Comparison of ENCODE assay signal across 16 cellular contexts in the genomic region with DNA sequence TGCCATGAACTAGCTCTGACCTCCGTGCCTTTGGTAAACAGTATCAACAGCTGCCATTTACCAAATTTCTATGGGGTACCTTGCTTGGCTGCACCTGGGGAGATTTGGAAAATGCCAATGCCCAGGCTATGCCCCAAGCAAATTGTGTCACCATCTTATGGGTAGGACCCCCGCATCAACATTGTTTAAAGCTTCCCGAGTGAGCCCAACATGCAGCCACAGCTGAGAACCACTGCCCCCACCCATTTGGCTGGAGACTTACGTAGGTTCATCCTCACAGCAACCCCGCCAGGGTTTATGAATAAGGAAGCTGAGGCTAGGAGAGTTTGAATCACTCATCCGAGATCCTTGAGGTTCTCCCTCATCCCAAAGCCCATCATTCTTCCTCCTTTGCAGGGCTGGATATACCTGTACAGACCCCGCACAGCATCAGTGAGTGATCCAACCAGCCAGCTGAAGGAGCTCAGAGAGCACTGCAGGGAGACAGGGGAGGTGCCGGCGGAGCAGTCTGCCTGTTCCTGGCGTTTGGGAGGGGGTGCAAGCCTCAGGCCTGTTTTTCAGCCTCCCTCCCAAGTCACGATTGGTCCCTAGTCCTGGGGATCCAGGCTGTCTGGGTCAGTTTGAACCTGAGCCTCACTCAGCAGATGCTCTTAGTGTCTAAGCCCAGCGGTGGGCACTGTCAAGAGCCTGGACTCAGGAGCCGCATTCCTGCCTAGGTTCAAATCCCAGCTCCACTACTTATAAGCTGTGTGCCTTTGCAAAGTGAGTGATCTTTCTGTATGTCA.
DNase-seq lines count a peak whose midpoint lies in the region; ATAC-seq and TF ChIP-seq lines count a peak whose summit lies in the region.
"Had no signal": no experiment of that assay in that cellular context is flagged by ENCODE, and none has a peak within 500 bp of the region (broad histone marks: within the 10 kb centered on the region; RNA-seq: fewer than 3 reads in every experiment).

No MANE protein-coding gene starts in this region.

- CTCF ChIA-PET in activated CD8-positive, alpha-beta T cell treated with anti-CD3 and anti-CD28 coated beads, Interleukin-2, amount 10 ng/mL, durations not matched to agents 7 days and 5 days (lab: Charles Lee), result interaction anchor here (0.6 to 1.9 kb wide), 12 partner anchors 8 to 256 kb away, joined by 3 to 12 read pairs (median 4); no protein-coding TSS in a partner anchor
- CTCF ChIA-PET in activated CD8-positive, alpha-beta T cell treated with anti-CD3 and anti-CD28 coated beads for 36 hours (lab: Charles Lee), result interaction anchor here (0.8 to 3.0 kb wide), 6 partner anchors 9 to 171 kb away, joined by 3 to 16 read pairs (median 3); no protein-coding TSS in a partner anchor
- CTCF ChIA-PET in T-cell (lab: Charles Lee), result interaction anchor here in 1 of 2 donors (0.8 kb wide), 1 partner anchor 130 kb away, joined by 5 read pairs; no protein-coding TSS in a partner anchor
- CTCF ChIA-PET in activated naive CD4-positive, alpha-beta T cell treated with anti-CD3 and anti-CD28 coated beads for 36 hours (lab: Charles Lee), result interaction anchor here (0.5 to 1.4 kb wide), 2 partner anchors 16 to 236 kb away, joined by 3 to 6 read pairs; no protein-coding TSS in a partner anchor

- no peaks in the 10 kb centered on the region for H3K79me2 ChIP-seq in MM.1S (ENCODE audit: low read length)

- intact Hi-C loops in activated CD8-positive, alpha-beta T cell treated with anti-CD3 and anti-CD28 coated beads for 36 hours (cut with micrococcal nuclease), result loop anchor here (5.0 kb wide), 1 partner anchor 161 kb away; no protein-coding TSS in a partner anchor
- intact Hi-C loops in right cardiac atrium (cut with DNase I) (loop anchor here in 2 of 4 donors (5.0 to 10.0 kb wide), 3 partner anchors 59 to 389 kb away; no protein-coding TSS in a partner anchor), breast epithelium (cut with DNase I; ENCODE audit: low total_unique reads) (no loop called here)
- intact Hi-C loops in activated naive CD4-positive, alpha-beta T cell treated with anti-CD3 and anti-CD28 coated beads for 36 hours (cut with micrococcal nuclease), result no loop called here

- TF ChIP-seq CTCF in activated CD8-positive, alpha-beta T cell treated with anti-CD3 and anti-CD28 coated beads for 36 hours (IDR thresholded peaks at IDR 0.05), result no peak
- TF ChIP-seq CTCF in MM.1S (IDR thresholded peaks at IDR 0.05; ENCODE audit: low read length) (no peak), breast epithelium (IDR thresholded peaks at IDR 0.05) (no peak)

- H2AFZ ChIP-seq in MM.1S (ENCODE audit: low read length), result no peak overlapping the region

- no peaks in the 10 kb centered on the region for H4K20me1 ChIP-seq in MM.1S (ENCODE audit: insufficient read depth, low read length)

- peaks cover 44% of the 10 kb centered on the region for H3K4me1 ChIP-seq in MM.1S (ENCODE audit: low read length)
- peaks cover 41% of the 10 kb centered on the region for H3K4me1 ChIP-seq in right cardiac atrium (ENCODE audit: control insufficient read depth, insufficient read depth, low read length)
- peaks cover 5 to 6% of the 10 kb centered on the region in 2 donors for H3K4me1 ChIP-seq in breast epithelium
- H3K4me1 ChIP-seq: A549 had no signal

- DNase-seq in activated CD8-positive, alpha-beta T cell treated with anti-CD3 and anti-CD28 coated beads, Interleukin-2, amount 10 ng/mL, durations not matched to agents 7 days and 5 days, result no peak
- DNase-seq in activated CD8-positive, alpha-beta T cell treated with anti-CD3 and anti-CD28 coated beads for 36 hours, result no peak
- no peak for DNase-seq in MM.1S
- DNase-seq in right cardiac atrium, result peak in 2 of 3 donors; percentile 6 to 31
- DNase-seq in breast epithelium (ENCODE audit: low spot score in 2 of 2), result no peak
- no peak for DNase-seq in T-cell
- no peak for DNase-seq in activated naive CD4-positive, alpha-beta T cell treated with anti-CD3 and anti-CD28 coated beads for 36 hours
- DNase-seq: foreskin fibroblast, IMR-90, NCI-H1105 treated with DMSO at 0.1 percent for 48 hours, retina had no signal

- peaks cover 39% of the 10 kb centered on the region for H3K4me1 Mint-ChIP-seq in activated CD8-positive, alpha-beta T cell treated with anti-CD3 and anti-CD28 coated beads, Interleukin-2, amount 10 ng/mL, durations not matched to agents 7 days and 5 days (ENCODE audit: low read depth)
- peaks cover 16% of the 10 kb centered on the region for H3K4me1 Mint-ChIP-seq in activated CD8-positive, alpha-beta T cell treated with anti-CD3 and anti-CD28 coated beads for 36 hours (ENCODE audit: low read depth)
- H3K4me1 Mint-ChIP-seq in stimulated activated memory B cell treated with anti-CD40 and anti-IgM and Interleukin-4, amounts not matched to agents 10 μg/mL and 1 μg/mL and 100 μg/mL, for 72 hours, result peaks cover 51% of the 10 kb centered on the region
- H3K4me1 Mint-ChIP-seq in T-cell, result peaks cover 11 to 26% (median 21%) of the 10 kb centered on the region in 3 donors
- peaks cover 4% of the 10 kb centered on the region for H3K4me1 Mint-ChIP-seq in activated naive CD4-positive, alpha-beta T cell treated with anti-CD3 and anti-CD28 coated beads for 36 hours (ENCODE audit: low read depth)

- H3K9me2 ChIP-seq in MM.1S (replicated peaks; ENCODE audit: insufficient read depth, low read length), result no peaks in the 10 kb centered on the region

- no peak for ATAC-seq in activated CD8-positive, alpha-beta T cell treated with anti-CD3 and anti-CD28 coated beads, Interleukin-2, amount 10 ng/mL, durations not matched to agents 7 days and 5 days
- ATAC-seq in activated CD8-positive, alpha-beta T cell treated with anti-CD3 and anti-CD28 coated beads for 36 hours, result no peak
- ATAC-seq in right cardiac atrium (no peak), T-cell (replicated peaks in 1 of 4) (no peak)
- no peak for ATAC-seq in stimulated activated memory B cell treated with anti-CD40 and anti-IgM and Interleukin-4, amounts not matched to agents 10 μg/mL and 1 μg/mL and 100 μg/mL, for 72 hours
- ATAC-seq: A549 had no signal

- H3K9ac ChIP-seq in MM.1S (ENCODE audit: low read length), result peak overlapping the region; percentile 59

- POLR2A ChIA-PET in activated CD8-positive, alpha-beta T cell treated with anti-CD3 and anti-CD28 coated beads, Interleukin-2, amount 10 ng/mL, durations not matched to agents 7 days and 5 days (lab: Charles Lee), result no interaction called here
- POLR2A ChIA-PET in activated CD8-positive, alpha-beta T cell treated with anti-CD3 and anti-CD28 coated beads for 36 hours (lab: Charles Lee), result no interaction called here
- POLR2A ChIA-PET in T-cell (lab: Charles Lee), result interaction anchor here in 1 of 2 donors (0.6 kb wide), 1 partner anchor 166 kb away, joined by 3 read pairs; no protein-coding TSS in a partner anchor

- H3K36me3 ChIP-seq in MM.1S (replicated peaks; ENCODE audit: insufficient read depth, low read length) (no peaks in the 10 kb centered on the region), breast epithelium (no peaks in the 10 kb centered on the region)
- H3K36me3 ChIP-seq: adrenal gland had no signal

- H3K27me3 ChIP-seq in MM.1S (replicated peaks; ENCODE audit: insufficient read depth, low read length) (no peaks in the 10 kb centered on the region), right cardiac atrium (ENCODE audit: control insufficient read depth, insufficient read depth) (no peaks in the 10 kb centered on the region), breast epithelium (no peaks in the 10 kb centered on the region)
- H3K27me3 ChIP-seq: adrenal gland had no signal

- 91% methylated on average over 13 of the region's 13 CpGs for WGBS in right cardiac atrium

- no peaks in the 10 kb centered on the region for H3K9me3 ChIP-seq in MM.1S (replicated peaks; ENCODE audit: insufficient read depth, low read length)
- no peaks in the 10 kb centered on the region for H3K9me3 ChIP-seq in right cardiac atrium (ENCODE audit: control insufficient read depth, low read length)
- H3K9me3 ChIP-seq in breast epithelium, result no peaks in the 10 kb centered on the region
- H3K9me3 ChIP-seq: A549, adrenal gland had no signal

- H3K4me3 Mint-ChIP-seq in activated CD8-positive, alpha-beta T cell treated with anti-CD3 and anti-CD28 coated beads, Interleukin-2, amount 10 ng/mL, durations not matched to agents 7 days and 5 days, result no peak overlapping the region
- no peak overlapping the region for H3K4me3 Mint-ChIP-seq in activated CD8-positive, alpha-beta T cell treated with anti-CD3 and anti-CD28 coated beads for 36 hours
- no peak overlapping the region for H3K4me3 Mint-ChIP-seq in stimulated activated memory B cell treated with anti-CD40 and anti-IgM and Interleukin-4, amounts not matched to agents 10 μg/mL and 1 μg/mL and 100 μg/mL, for 72 hours
- H3K4me3 Mint-ChIP-seq in T-cell, result no peak overlapping the region
- H3K4me3 Mint-ChIP-seq in activated naive CD4-positive, alpha-beta T cell treated with anti-CD3 and anti-CD28 coated beads for 36 hours, result no peak overlapping the region
- H3K4me3 Mint-ChIP-seq: activated CD4-positive, alpha-beta T cell treated with anti-CD3 and anti-CD28 coated beads for 36 hours had no signal

- peak overlapping the region; percentile 97 for H3K27ac ChIP-seq in MM.1S (ENCODE audit: low read length)
- no peak overlapping the region for H3K27ac ChIP-seq in right cardiac atrium (ENCODE audit: low read length)
- no peak overlapping the region for H3K27ac ChIP-seq in breast epithelium
- H3K27ac ChIP-seq: A549 had no signal

- no peak for TF ChIP-seq POLR2A in breast epithelium (IDR thresholded peaks at IDR 0.05)

- H3K4me2 ChIP-seq in MM.1S (ENCODE audit: low read depth, low read length), result peak overlapping the region; percentile 85
- H3K4me2 ChIP-seq: A549 had no signal

- peaks cover 25% of the 10 kb centered on the region for H3F3A ChIP-seq in MM.1S (ENCODE audit: insufficient read depth, low read length)

- no peaks in the 10 kb centered on the region for H3K27me3 Mint-ChIP-seq in activated CD8-positive, alpha-beta T cell treated with anti-CD3 and anti-CD28 coated beads, Interleukin-2, amount 10 ng/mL, durations not matched to agents 7 days and 5 days (ENCODE audit: low read depth)
- H3K27me3 Mint-ChIP-seq in activated CD8-positive, alpha-beta T cell treated with anti-CD3 and anti-CD28 coated beads for 36 hours, result no peaks in the 10 kb centered on the region
- H3K27me3 Mint-ChIP-seq in stimulated activated memory B cell treated with anti-CD40 and anti-IgM and Interleukin-4, amounts not matched to agents 10 μg/mL and 1 μg/mL and 100 μg/mL, for 72 hours, result no peaks in the 10 kb centered on the region
- no peaks in the 10 kb centered on the region for H3K27me3 Mint-ChIP-seq in T-cell
- H3K27me3 Mint-ChIP-seq in activated naive CD4-positive, alpha-beta T cell treated with anti-CD3 and anti-CD28 coated beads for 36 hours (ENCODE audit: low read depth), result no peaks in the 10 kb centered on the region
- H3K27me3 Mint-ChIP-seq: activated CD4-positive, alpha-beta T cell treated with anti-CD3 and anti-CD28 coated beads for 36 hours had no signal

- no peaks in the 10 kb centered on the region for H3K9me3 Mint-ChIP-seq in activated CD8-positive, alpha-beta T cell treated with anti-CD3 and anti-CD28 coated beads, Interleukin-2, amount 10 ng/mL, durations not matched to agents 7 days and 5 days (ENCODE audit: insufficient read depth)
- H3K9me3 Mint-ChIP-seq in activated CD8-positive, alpha-beta T cell treated with anti-CD3 and anti-CD28 coated beads for 36 hours, result peaks cover 4% of the 10 kb centered on the region
- H3K9me3 Mint-ChIP-seq in stimulated activated memory B cell treated with anti-CD40 and anti-IgM and Interleukin-4, amounts not matched to agents 10 μg/mL and 1 μg/mL and 100 μg/mL, for 72 hours, result no peaks in the 10 kb centered on the region
- no peaks in the 10 kb centered on the region for H3K9me3 Mint-ChIP-seq in T-cell
- H3K9me3 Mint-ChIP-seq in activated naive CD4-positive, alpha-beta T cell treated with anti-CD3 and anti-CD28 coated beads for 36 hours, result peaks cover 1% of the 10 kb centered on the region

- H3K4me3 ChIP-seq in MM.1S (ENCODE audit: low read length) (no peak overlapping the region; the same call in 1 of the 2 replicates), right cardiac atrium (ENCODE audit: low read length) (no peak overlapping the region), breast epithelium (no peak overlapping the region)
- H3K4me3 ChIP-seq: A549, adrenal gland had no signal

- peak overlapping the region; percentile 84 for H3K27ac Mint-ChIP-seq in activated CD8-positive, alpha-beta T cell treated with anti-CD3 and anti-CD28 coated beads, Interleukin-2, amount 10 ng/mL, durations not matched to agents 7 days and 5 days
- no peak overlapping the region for H3K27ac Mint-ChIP-seq in activated CD8-positive, alpha-beta T cell treated with anti-CD3 and anti-CD28 coated beads for 36 hours
- peak overlapping the region; percentile 65 for H3K27ac Mint-ChIP-seq in stimulated activated memory B cell treated with anti-CD40 and anti-IgM and Interleukin-4, amounts not matched to agents 10 μg/mL and 1 μg/mL and 100 μg/mL, for 72 hours
- no peak overlapping the region for H3K27ac Mint-ChIP-seq in T-cell
- no peak overlapping the region for H3K27ac Mint-ChIP-seq in activated naive CD4-positive, alpha-beta T cell treated with anti-CD3 and anti-CD28 coated beads for 36 hours
- H3K27ac Mint-ChIP-seq: activated T-cell treated with anti-CD3 and anti-CD28 coated beads, Interleukin-2, amount 50 U/mL, for 72 hours had no signal

- no peaks in the 10 kb centered on the region for H3K36me3 Mint-ChIP-seq in activated CD8-positive, alpha-beta T cell treated with anti-CD3 and anti-CD28 coated beads, Interleukin-2, amount 10 ng/mL, durations not matched to agents 7 days and 5 days (ENCODE audit: low read depth)
- H3K36me3 Mint-ChIP-seq in activated CD8-positive, alpha-beta T cell treated with anti-CD3 and anti-CD28 coated beads for 36 hours (ENCODE audit: low read depth), result no peaks in the 10 kb centered on the region
- no peaks in the 10 kb centered on the region for H3K36me3 Mint-ChIP-seq in stimulated activated memory B cell treated with anti-CD40 and anti-IgM and Interleukin-4, amounts not matched to agents 10 μg/mL and 1 μg/mL and 100 μg/mL, for 72 hours
- no peaks in the 10 kb centered on the region for H3K36me3 Mint-ChIP-seq in T-cell
- H3K36me3 Mint-ChIP-seq in activated naive CD4-positive, alpha-beta T cell treated with anti-CD3 and anti-CD28 coated beads for 36 hours (ENCODE audit: low read depth), result no peaks in the 10 kb centered on the region

Comparison
In these comparisons a context has a peak if more than half of its experiments do, and no peak if none do; other contexts are left out.
1. H3K27ac Mint-ChIP-seq: peak in activated CD8-positive, alpha-beta T cell treated with anti-CD3 and anti-CD28 coated beads, Interleukin-2, amount 10 ng/mL, durations not matched to agents 7 days and 5 days (single experiment) and stimulated activated memory B cell treated with anti-CD40 and anti-IgM and Interleukin-4, amounts not matched to agents 10 μg/mL and 1 μg/mL and 100 μg/mL, for 72 hours (single experiment); none in activated CD8-positive, alpha-beta T cell treated with anti-CD3 and anti-CD28 coated beads for 36 hours (single experiment), T-cell (0 of 2) and activated naive CD4-positive, alpha-beta T cell treated with anti-CD3 and anti-CD28 coated beads for 36 hours (single experiment).
2. DNase-seq: peak in right cardiac atrium (2 of 3); none in activated CD8-positive, alpha-beta T cell treated with anti-CD3 and anti-CD28 coated beads, Interleukin-2, amount 10 ng/mL, durations not matched to agents 7 days and 5 days (single experiment), activated CD8-positive, alpha-beta T cell treated with anti-CD3 and anti-CD28 coated beads for 36 hours (single experiment), MM.1S (single experiment), breast epithelium (0 of 2), T-cell (0 of 34) and activated naive CD4-positive, alpha-beta T cell treated with anti-CD3 and anti-CD28 coated beads for 36 hours (single experiment).